14 cellular contexts compared by ENCODE assay signal in genomic region chr12:3311027-3311402, GRCh38.
DNase-seq lines count a peak whose midpoint lies in the region; ATAC-seq, FAIRE-seq and TF ChIP-seq lines count a peak whose summit lies in the region.
"Had no signal": no experiment of that assay in that cellular context is flagged by ENCODE, and none has a peak within 500 bp of the region (broad histone marks: within the 10 kb centered on the region; RNA-seq: fewer than 3 reads in every experiment).

No MANE protein-coding gene starts in this region.

- peak overlapping the region; percentile 14 for H3K4me2 ChIP-seq in astrocyte (ENCODE audit: low read length)

- peak; percentile 39 for DNase-seq in DMS153 treated with DMSO at 0.1 percent for 48 hours (lab: John Stamatoyannopoulos, UW; ENCODE audit: unreplicated experiment)
- peak; percentile 82 for DNase-seq in NCI-H146 treated with DMSO at 0.1 percent for 48 hours (lab: John Stamatoyannopoulos, UW; ENCODE audit: unreplicated experiment)
- peak; percentile 30 for DNase-seq in astrocyte (ENCODE audit: low read depth)
- DNase-seq in mucosa of descending colon: peak; percentile 11 to 70 (median 52)
- no peak for DNase-seq in SW 1271 (lab: John Stamatoyannopoulos, UW)
- DNase-seq in posterior vena cava (ENCODE audit: low spot score): no peak
- DNase-seq in NCI-H524 treated with DMSO at 0.1 percent for 48 hours (lab: John Stamatoyannopoulos, UW): no peak
- no peak for DNase-seq in activated CD4-positive, alpha-beta T cell treated with anti-CD3 and anti-CD28 coated beads for 48 hours
- DNase-seq: activated B cell treated with CpG ODN at 0.5 μM for 24 hours; naive thymus-derived CD8-positive, alpha-beta T cell; NCI-H1694 treated with DMSO at 0.1 percent for 48 hours; SHP77 had no signal

- H4K20me1 ChIP-seq in astrocyte (ENCODE audit: insufficient read depth, low read length): no peaks in the 10 kb centered on the region
- H4K20me1 ChIP-seq: BLaER1 had no signal

- no peak overlapping the region for H3K27ac ChIP-seq in astrocyte (ENCODE audit: low read depth, low read length)
- H3K27ac ChIP-seq: BLaER1, skin epidermis had no signal

- H3K27me3 Mint-ChIP-seq in astrocyte (ENCODE audit: low read depth, unreplicated experiment): peaks cover 78% of the 10 kb centered on the region

- no peak for FAIRE-seq in astrocyte (lab: Jason Lieb, UNC)

- no peak for TF ChIP-seq CTCF in astrocyte (IDR thresholded peaks at IDR 0.05; ENCODE audit: insufficient read depth, low read depth, low read length)
- TF ChIP-seq CTCF in mucosa of descending colon (IDR thresholded peaks at IDR 0.05): no peak

- no peak overlapping the region for H3K9ac ChIP-seq in astrocyte (ENCODE audit: low read length)
- H3K9ac ChIP-seq: BLaER1 had no signal

- H3K9me3 Mint-ChIP-seq in astrocyte (ENCODE audit: unreplicated experiment): no peaks in the 10 kb centered on the region
- H3K9me3 Mint-ChIP-seq: activated B cell treated with CpG ODN at 0.5 μM for 24 hours; naive thymus-derived CD8-positive, alpha-beta T cell had no signal

- peaks cover 2% of the 10 kb centered on the region for H3K4me1 Mint-ChIP-seq in astrocyte (ENCODE audit: low read depth, unreplicated experiment)
- H3K4me1 Mint-ChIP-seq: activated B cell treated with CpG ODN at 0.5 μM for 24 hours; naive thymus-derived CD8-positive, alpha-beta T cell had no signal

- H2AFZ ChIP-seq in astrocyte (ENCODE audit: low read depth, low read length): no peak overlapping the region

- H3K36me3 Mint-ChIP-seq in astrocyte (ENCODE audit: low read depth, unreplicated experiment): no peaks in the 10 kb centered on the region
- H3K36me3 Mint-ChIP-seq: naive thymus-derived CD8-positive, alpha-beta T cell had no signal

- H3K4me1 ChIP-seq in astrocyte (ENCODE audit: insufficient read depth, low read length) (peaks cover 33% of the 10 kb centered on the region), mucosa of descending colon (ENCODE audit: low read depth) (no peaks in the 10 kb centered on the region)

- H3K9me3 ChIP-seq in astrocyte (ENCODE audit: insufficient read depth, low read depth, low read length) (no peaks in the 10 kb centered on the region), mucosa of descending colon (no peaks in the 10 kb centered on the region)
- H3K9me3 ChIP-seq: BLaER1 had no signal

- H3K27me3 ChIP-seq in astrocyte (ENCODE audit: insufficient read depth, low read length): no peaks in the 10 kb centered on the region
- H3K27me3 ChIP-seq: BLaER1 had no signal

- ATAC-seq in mucosa of descending colon: peak; percentile 89
- ATAC-seq: naive thymus-derived CD8-positive, alpha-beta T cell had no signal

- intact Hi-C loops in mucosa of descending colon (cut with DNase I, micrococcal nuclease) (no loop called here), posterior vena cava (cut with DNase I) (no loop called here)

- H3K4me3 ChIP-seq in astrocyte (ENCODE audit: insufficient read depth, low read depth, low read length) (no peak overlapping the region), mucosa of descending colon (no peak overlapping the region)
- H3K4me3 ChIP-seq: BLaER1, skin epidermis had no signal

- H3K4me3 Mint-ChIP-seq in astrocyte (ENCODE audit: unreplicated experiment): no peak overlapping the region
- H3K4me3 Mint-ChIP-seq: activated B cell treated with CpG ODN at 0.5 μM for 24 hours; naive thymus-derived CD8-positive, alpha-beta T cell had no signal

- no peak overlapping the region for H3K27ac Mint-ChIP-seq in astrocyte (ENCODE audit: unreplicated experiment)
- H3K27ac Mint-ChIP-seq: activated B cell treated with CpG ODN at 0.5 μM for 24 hours; naive thymus-derived CD8-positive, alpha-beta T cell had no signal

- H3K36me3 ChIP-seq in astrocyte (ENCODE audit: insufficient read depth, low read length) (no peaks in the 10 kb centered on the region), mucosa of descending colon (ENCODE audit: low read depth) (no peaks in the 10 kb centered on the region)
- H3K36me3 ChIP-seq: BLaER1 had no signal

- no peaks in the 10 kb centered on the region for H3K79me2 ChIP-seq in astrocyte (ENCODE audit: insufficient read depth, low read length)

Comparison
In these comparisons a context has a peak if more than half of its experiments do, and no peak if none do; other contexts are left out.
1. DNase-seq: peak in DMS153 treated with DMSO at 0.1 percent for 48 hours (single experiment), NCI-H146 treated with DMSO at 0.1 percent for 48 hours (single experiment), astrocyte (single experiment) and mucosa of descending colon (3 of 3); none in SW 1271 (0 of 2), posterior vena cava (single experiment), NCI-H524 treated with DMSO at 0.1 percent for 48 hours (single experiment) and activated CD4-positive, alpha-beta T cell treated with anti-CD3 and anti-CD28 coated beads for 48 hours (single experiment).